8 cellular contexts compared by ENCODE assay signal in genomic region chr7:152437157-152437575, GRCh38. TPM values are rescaled to one million over a fixed set of nuclear protein-coding genes. Genes with fewer than 3 reads are reported as not detected.
DNase-seq lines count a peak whose midpoint lies in the region; ATAC-seq and TF ChIP-seq lines count a peak whose summit lies in the region.
"Not testable (repeated sequence)": the region's sequence is repeated elsewhere in the genome, so short reads cannot be mapped to it uniquely, and the experiment has no call there.

No MANE protein-coding gene starts in this region.

- not testable (repeated sequence) for TF ChIP-seq CTCF in BE2C (IDR thresholded peaks at IDR 0.05; ENCODE audit: low read depth, low read length); HL-60 (IDR thresholded peaks at IDR 0.05; ENCODE audit: insufficient read depth, low read length); RWPE2 (IDR thresholded peaks at IDR 0.05; ENCODE audit: poor library complexity, severe bottlenecking); nephron progenitor cell (IDR thresholded peaks at IDR 0.05)

- peak overlapping the region; percentile 87 for H3K4me3 Mint-ChIP-seq in activated naive CD8-positive, alpha-beta T cell
- H3K4me3 Mint-ChIP-seq in nephron progenitor cell: peak overlapping the region; percentile 82
- peak overlapping the region; percentile 73 to 78 for H3K4me3 Mint-ChIP-seq in stimulated activated naive CD8-positive, alpha-beta T cell treated with anti-CD3 and anti-CD28 coated beads, Interleukin-15, amount 100 ng/mL, for 72 hours

- peak overlapping the region; percentile 90 for H3K27ac Mint-ChIP-seq in activated naive CD8-positive, alpha-beta T cell
- H3K27ac Mint-ChIP-seq in nephron progenitor cell: not testable (repeated sequence)
- peak overlapping the region; percentile 92 to 95 for H3K27ac Mint-ChIP-seq in stimulated activated naive CD8-positive, alpha-beta T cell treated with anti-CD3 and anti-CD28 coated beads, Interleukin-15, amount 100 ng/mL, for 72 hours

- H3K36me3 ChIP-seq in BE2C; RWPE2 (ENCODE audit: low read depth); ectodermal cell (ENCODE audit: control insufficient read depth, insufficient read depth, low read length); iPS-15b (ENCODE audit: control insufficient read depth, insufficient read depth, low read length): not testable (repeated sequence)

- peaks cover 26% of the 10 kb centered on the region for H3K4me1 Mint-ChIP-seq in activated naive CD8-positive, alpha-beta T cell (ENCODE audit: low read depth)
- peaks cover 38% of the 10 kb centered on the region for H3K4me1 Mint-ChIP-seq in nephron progenitor cell
- peaks cover 21% of the 10 kb centered on the region for H3K4me1 Mint-ChIP-seq in stimulated activated naive CD8-positive, alpha-beta T cell treated with anti-CD3 and anti-CD28 coated beads, Interleukin-15, amount 100 ng/mL, for 72 hours

- not testable (repeated sequence) for H3K9me3 ChIP-seq in BE2C; RWPE2 (ENCODE audit: severe bottlenecking); ectodermal cell (ENCODE audit: control insufficient read depth, low read length); iPS-15b (ENCODE audit: control insufficient read depth, insufficient read depth, low read length)

- DNase-seq in BE2C; HL-60 (ENCODE audit: low read depth in 1 of 2, low spot score in 1 of 2); RWPE2 (ENCODE audit: low spot score); nephron progenitor cell; stimulated activated naive CD8-positive, alpha-beta T cell treated with anti-CD3 and anti-CD28 coated beads, Interleukin-15, amount 100 ng/mL, for 72 hours: not testable (repeated sequence)

- 72 to 77% methylated on average over 5 of the region's 7 CpGs for WGBS in ectodermal cell, 2 experiments

- H3K4me1 ChIP-seq in BE2C; RWPE2 (ENCODE audit: insufficient read depth, poor library complexity, severe bottlenecking); ectodermal cell (ENCODE audit: control insufficient read depth, insufficient read depth, low read length); iPS-15b (ENCODE audit: control insufficient read depth, insufficient read depth, low read length): not testable (repeated sequence)

- not testable (repeated sequence) for H3K9ac ChIP-seq in iPS-15b (ENCODE audit: low read depth, low read length)

- H3K27me3 ChIP-seq in BE2C; HL-60 (ENCODE audit: insufficient read depth, poor library complexity, severe bottlenecking); RWPE2 (ENCODE audit: insufficient read depth, poor library complexity, severe bottlenecking); ectodermal cell (ENCODE audit: control insufficient read depth, insufficient read depth, low read length, poor library complexity, severe bottlenecking); iPS-15b (ENCODE audit: control insufficient read depth, insufficient read depth, low read length): not testable (repeated sequence)

- peak overlapping the region; percentile 73 for H3K27ac ChIP-seq in HL-60 (replicated peaks)
- H3K27ac ChIP-seq in RWPE2 (ENCODE audit: poor library complexity, severe bottlenecking): peak overlapping the region; percentile 75
- H3K27ac ChIP-seq in ectodermal cell (ENCODE audit: insufficient read depth, low read depth, low read length, poor library complexity, severe bottlenecking): not testable (repeated sequence)

- not testable (repeated sequence) for H3K36me3 Mint-ChIP-seq in activated naive CD8-positive, alpha-beta T cell; nephron progenitor cell (ENCODE audit: low read depth)

- H3K27me3 Mint-ChIP-seq in activated naive CD8-positive, alpha-beta T cell; stimulated activated naive CD8-positive, alpha-beta T cell treated with anti-CD3 and anti-CD28 coated beads, Interleukin-15, amount 100 ng/mL, for 72 hours: not testable (repeated sequence)
- H3K27me3 Mint-ChIP-seq in nephron progenitor cell (ENCODE audit: low read depth, poor library complexity): peaks cover 11% of the 10 kb centered on the region

- ATAC-seq in RWPE2 (ENCODE audit: low read depth); stimulated activated naive CD8-positive, alpha-beta T cell treated with anti-CD3 and anti-CD28 coated beads, Interleukin-15, amount 100 ng/mL, for 72 hours: not testable (repeated sequence)

- H3K4me3 ChIP-seq in BE2C (ENCODE audit: low read depth, low read length): peak overlapping the region; percentile 64
- peak overlapping the region; percentile 38 for H3K4me3 ChIP-seq in HL-60 (replicated peaks; ENCODE audit: insufficient read depth, low read length)
- H3K4me3 ChIP-seq in RWPE2 (ENCODE audit: severe bottlenecking): peak overlapping the region; percentile 77
- H3K4me3 ChIP-seq in ectodermal cell (ENCODE audit: insufficient read depth, low read depth, low read length): peak overlapping the region; percentile 36
- peak overlapping the region; percentile 43 for H3K4me3 ChIP-seq in iPS-15b (ENCODE audit: low read depth, low read length)

- H3K9me3 Mint-ChIP-seq in activated naive CD8-positive, alpha-beta T cell (ENCODE audit: low read depth); nephron progenitor cell; stimulated activated naive CD8-positive, alpha-beta T cell treated with anti-CD3 and anti-CD28 coated beads, Interleukin-15, amount 100 ng/mL, for 72 hours: not testable (repeated sequence)

RNA-seq across cellular contexts. Expression of gene KMT2C, which starts 1.4 kb away (rescaled TPM):
- polyA plus RNA-seq in BE2C (2012; ENCODE audit: insufficient read depth, insufficient read length, low read depth): 35.5 TPM
- 13.7 TPM for polyA plus RNA-seq in ectodermal cell (2013, experiment 1 of 4)
- polyA plus RNA-seq in ectodermal cell (2013, experiment 2 of 4): 15.9 TPM
- 11.5 TPM for polyA plus RNA-seq in ectodermal cell (2013, experiment 3 of 4)
- 17.1 TPM for polyA plus RNA-seq in ectodermal cell (2013, experiment 4 of 4)
